In the genomic region with DNA sequence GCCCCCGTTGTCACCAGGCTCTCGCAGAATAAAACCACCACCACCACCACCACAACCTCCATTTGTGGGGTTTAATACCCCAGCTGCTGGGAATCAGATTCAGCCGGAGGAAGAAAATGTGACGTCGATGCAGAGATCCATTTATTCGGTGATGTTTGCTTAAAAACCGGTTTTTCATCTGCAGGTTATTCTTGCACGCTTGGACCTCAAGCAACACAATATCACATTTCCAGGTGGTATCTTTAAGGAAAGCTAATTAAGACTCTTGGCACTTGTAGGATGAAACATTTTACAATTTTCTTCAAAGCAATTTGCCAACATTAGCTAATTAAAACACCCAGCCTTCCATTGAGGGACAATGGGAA, we compare ENCODE assay signal across 20 cellular contexts. TPM values are rescaled to one million over a fixed set of nuclear protein-coding genes. Genes with fewer than 3 reads are reported as not detected.
DNase-seq lines count a peak whose midpoint lies in the region; ATAC-seq and TF ChIP-seq lines count a peak whose summit lies in the region.
"Had no signal": no experiment of that assay in that cellular context is flagged by ENCODE, and none has a peak within 500 bp of the region (broad histone marks: within the 10 kb centered on the region; RNA-seq: fewer than 3 reads in every experiment).

No MANE protein-coding gene starts in this region.

- DNase-seq in NCI-H1105 (lab: John Stamatoyannopoulos, UW), result peak; percentile 86
- DNase-seq in NCI-H510A treated with DMSO at 0.1 percent for 48 hours (lab: John Stamatoyannopoulos, UW), result peak; percentile 99
- no peak for DNase-seq in mucosa of descending colon
- DNase-seq in HuH-7.5 (ENCODE audit: low spot score), result no peak
- DNase-seq in NCI-H1436 (lab: John Stamatoyannopoulos, UW), result no peak
- DNase-seq in NCI-H2081 treated with DMSO at 0.1 percent for 48 hours (lab: John Stamatoyannopoulos, UW), result no peak
- DNase-seq: ACHN; activated CD4-positive, alpha-beta T cell treated with anti-CD3 and anti-CD28 coated beads, Interleukin-2, amount 10 ng/mL, durations not matched to agents 24 days and 14 days; activated CD8-positive, alpha-beta memory T cell treated with anti-CD3 and anti-CD28 coated beads, Interleukin-2, amount 50 U/mL, for 4 hours; CD4-positive, alpha-beta memory T cell; foreskin keratinocyte; Karpas-422; mesenchymal stem cell; NCI-H1092 treated with DMSO at 0.1 percent for 48 hours; posterior cingulate gyrus; stimulated activated naive CD8-positive, alpha-beta T cell treated with anti-CD3 and anti-CD28 coated beads, Interleukin-15, Interleukin-2, amounts not matched to agents 100 U/mL and 50 U/mL, for 24 hours; T-cell had no signal

- no peaks in the 10 kb centered on the region for H3K36me3 ChIP-seq in BLaER1 treated with 17β-estradiol and CSF1 and Interleukin-3, amounts not matched to agents 10 nM and 100 nM
- no peaks in the 10 kb centered on the region for H3K36me3 ChIP-seq in mucosa of descending colon (ENCODE audit: low read depth)

- peaks cover 0 to 38% (median 0%) of the 10 kb centered on the region in 11 experiments; a peak in 9 of 22 replicates for H3K27me3 ChIP-seq in BLaER1 treated with 17β-estradiol and CSF1 and Interleukin-3, amounts not matched to agents 10 nM and 100 nM

- no peaks in the 10 kb centered on the region for H4K20me1 ChIP-seq in BLaER1 treated with 17β-estradiol and CSF1 and Interleukin-3, amounts not matched to agents 10 nM and 100 nM

- H3K27ac ChIP-seq in BLaER1 treated with 17β-estradiol and CSF1 and Interleukin-3, amounts not matched to agents 10 nM and 100 nM, result no peak overlapping the region
- H3K27ac ChIP-seq: epithelial cell of prostate, foreskin keratinocyte had no signal

- ATAC-seq in mucosa of descending colon (peak; percentile 69), HG02870 (IDR thresholded peaks at IDR 0.05; ENCODE audit: unreplicated experiment) (no peak)
- ATAC-seq: T-cell had no signal

- intact Hi-C loops in mucosa of descending colon (cut with DNase I, micrococcal nuclease), result no loop called here

- H3K4me3 ChIP-seq in BLaER1 treated with 17β-estradiol and CSF1 and Interleukin-3, amounts not matched to agents 10 nM and 100 nM, result no peak overlapping the region
- H3K4me3 ChIP-seq in mucosa of descending colon, result no peak overlapping the region

- 0 out of 22 replicates have a peak overlapping the region, but pooled peaks of 1 of the 11 experiments have one; percentile 1 for H3K9ac ChIP-seq in BLaER1 treated with 17β-estradiol and CSF1 and Interleukin-3, amounts not matched to agents 10 nM and 100 nM

- H3K4me2 ChIP-seq in BLaER1 treated with 17β-estradiol and CSF1 and Interleukin-3, amounts not matched to agents 10 nM and 100 nM, result peak overlapping the region in 9 of 11 experiments; percentile 89 to 99 (median 97); a peak in 16 of 22 replicates

- TF ChIP-seq CTCF in mucosa of descending colon (IDR thresholded peaks at IDR 0.05), result no peak

- H3K4me1 ChIP-seq in BLaER1 treated with 17β-estradiol and CSF1 and Interleukin-3, amounts not matched to agents 10 nM and 100 nM, result peaks cover 35 to 64% (median 55%) of the 10 kb centered on the region in 10 experiments
- H3K4me1 ChIP-seq in mucosa of descending colon (ENCODE audit: low read depth), result peaks cover 15% of the 10 kb centered on the region
- H3K4me1 ChIP-seq: foreskin keratinocyte had no signal

- no peaks in the 10 kb centered on the region for H3K9me3 ChIP-seq in BLaER1 treated with 17β-estradiol and CSF1 and Interleukin-3, amounts not matched to agents 10 nM and 100 nM (replicated peaks in 1 of 11)
- H3K9me3 ChIP-seq in mucosa of descending colon, result no peaks in the 10 kb centered on the region

RNA-seq across cellular contexts. Expression of a gene that starts 39.8 kb away (rescaled TPM):
- total RNA-seq in mucosa of descending colon, result 10 to 100 TPM; 32.2 to 53.7 (median 53.6) TPM

RNA-seq across cellular contexts. Expression of a gene that starts 40.0 kb away (rescaled TPM):
- total RNA-seq in mucosa of descending colon, result 1 to 10 TPM; 2.0 to 3.7 (median 2.1) TPM

Comparison
In these comparisons a context has a peak if more than half of its experiments do, and no peak if none do; other contexts are left out.
1. DNase-seq: peak in NCI-H1105 (single experiment) and NCI-H510A treated with DMSO at 0.1 percent for 48 hours (single experiment); none in mucosa of descending colon (0 of 3), HuH-7.5 (single experiment), NCI-H1436 (single experiment) and NCI-H2081 treated with DMSO at 0.1 percent for 48 hours (single experiment).